12 cellular contexts compared by ENCODE assay signal in the genomic region with DNA sequence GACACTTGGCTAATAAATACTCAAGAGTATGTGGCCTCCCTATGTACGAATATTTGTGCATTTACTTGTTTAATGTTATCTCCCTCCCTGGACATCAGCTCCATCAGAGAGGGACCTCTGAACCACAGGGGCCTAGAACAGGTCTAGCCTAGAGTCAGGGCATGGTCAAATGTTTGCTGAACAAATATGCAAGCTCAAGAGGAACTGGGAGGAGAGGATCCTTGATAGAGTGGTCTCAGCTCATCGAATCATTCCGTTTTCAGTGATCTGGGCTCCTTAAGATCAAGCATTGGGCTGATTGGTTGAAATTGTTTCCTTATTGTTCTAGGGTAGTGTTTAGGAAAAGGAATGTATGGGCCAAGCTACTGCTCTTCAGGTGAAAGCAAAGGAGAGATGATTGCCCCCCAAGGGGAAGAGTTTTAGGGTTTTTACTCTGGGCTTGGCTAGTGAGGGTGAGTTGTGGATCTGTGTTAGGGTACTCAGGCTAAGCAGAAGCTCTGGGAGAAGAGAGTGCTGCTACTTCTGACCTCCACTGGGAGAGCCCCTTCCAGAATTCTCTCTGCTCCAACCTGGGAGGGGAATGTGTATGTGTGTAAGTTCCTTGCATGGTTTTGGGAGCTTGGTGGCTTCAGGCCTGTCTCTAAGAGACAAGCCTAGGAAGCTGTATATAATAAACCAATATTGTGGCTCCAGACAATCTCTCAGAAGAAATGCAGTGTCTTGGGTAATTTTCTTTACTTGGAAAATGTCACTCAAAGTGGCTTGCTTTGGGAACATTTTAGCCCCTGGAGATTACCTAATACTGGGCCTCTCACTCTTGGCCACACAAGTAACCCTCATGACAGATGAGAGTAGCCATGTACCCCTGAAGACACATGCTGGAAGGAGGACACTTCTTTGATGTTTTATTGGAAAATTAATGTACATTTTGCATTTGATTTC.
DNase-seq lines count a peak whose midpoint lies in the region; ATAC-seq lines count a peak whose summit lies in the region.
"Had no signal": no experiment of that assay in that cellular context is flagged by ENCODE, and none has a peak within 500 bp of the region (broad histone marks: within the 10 kb centered on the region; RNA-seq: fewer than 3 reads in every experiment).

No MANE protein-coding gene starts in this region.

- DNase-seq in activated CD4-positive, alpha-beta T cell treated with anti-CD3 and anti-CD28 coated beads, Interleukin-2, amount 10 ng/mL, durations not matched to agents 24 days and 14 days: no peak
- DNase-seq in activated CD4-positive, alpha-beta T cell treated with anti-CD3 and anti-CD28 coated beads for 4 hours: no peak
- DNase-seq in stimulated activated naive B cell treated with anti-CD40 and anti-IgM and Interleukin-4, amounts not matched to agents 10 μg/mL and 1 μg/mL and 100 μg/mL, for 72 hours: no peak
- DNase-seq in NCI-H774 (lab: John Stamatoyannopoulos, UW): no peak
- no peak for DNase-seq in right cardiac atrium
- no peak for DNase-seq in NCI-H748 (lab: John Stamatoyannopoulos, UW; ENCODE audit: unreplicated experiment)
- DNase-seq: gastrocnemius medialis, KBM-7, thyroid gland had no signal

- no peak overlapping the region for H3K4me3 ChIP-seq in right cardiac atrium (ENCODE audit: low read length)
- H3K4me3 ChIP-seq: gastrocnemius medialis, thyroid gland had no signal

- H3K9me3 Mint-ChIP-seq in activated CD4-positive, alpha-beta T cell treated with anti-CD3 and anti-CD28 coated beads, Interleukin-2, amount 10 ng/mL, durations not matched to agents 24 days and 14 days: peaks cover 9% of the 10 kb centered on the region
- H3K9me3 Mint-ChIP-seq in stimulated activated naive B cell treated with anti-CD40 and anti-IgM and Interleukin-4, amounts not matched to agents 10 μg/mL and 1 μg/mL and 100 μg/mL, for 72 hours: peaks cover 15% of the 10 kb centered on the region in 2 donors

- peaks cover 10% of the 10 kb centered on the region for H3K36me3 Mint-ChIP-seq in activated CD4-positive, alpha-beta T cell treated with anti-CD3 and anti-CD28 coated beads, Interleukin-2, amount 10 ng/mL, durations not matched to agents 24 days and 14 days (ENCODE audit: low read depth)
- peaks cover 0 to 2% of the 10 kb centered on the region in 2 donors for H3K36me3 Mint-ChIP-seq in stimulated activated naive B cell treated with anti-CD40 and anti-IgM and Interleukin-4, amounts not matched to agents 10 μg/mL and 1 μg/mL and 100 μg/mL, for 72 hours

- H3K4me3 Mint-ChIP-seq in activated CD4-positive, alpha-beta T cell treated with anti-CD3 and anti-CD28 coated beads, Interleukin-2, amount 10 ng/mL, durations not matched to agents 24 days and 14 days: no peak overlapping the region
- peak overlapping the region in 1 of 2 donors; percentile 2 for H3K4me3 Mint-ChIP-seq in stimulated activated naive B cell treated with anti-CD40 and anti-IgM and Interleukin-4, amounts not matched to agents 10 μg/mL and 1 μg/mL and 100 μg/mL, for 72 hours
- H3K4me3 Mint-ChIP-seq: activated CD4-positive, alpha-beta memory T cell treated with anti-CD3 and anti-CD28 coated beads for 36 hours had no signal

- intact Hi-C loops in activated CD4-positive, alpha-beta T cell treated with anti-CD3 and anti-CD28 coated beads, Interleukin-2, amount 10 ng/mL, durations not matched to agents 24 days and 14 days (cut with micrococcal nuclease): loop anchor here (1.0 to 10.0 kb wide), 4 partner anchors 11 to 690 kb away; a partner anchor contains a TSS
- intact Hi-C loops in right cardiac atrium (cut with DNase I): no loop called here

- peak overlapping the region; percentile 76 for H3K27ac Mint-ChIP-seq in activated CD4-positive, alpha-beta T cell treated with anti-CD3 and anti-CD28 coated beads, Interleukin-2, amount 10 ng/mL, durations not matched to agents 24 days and 14 days
- H3K27ac Mint-ChIP-seq in stimulated activated naive B cell treated with anti-CD40 and anti-IgM and Interleukin-4, amounts not matched to agents 10 μg/mL and 1 μg/mL and 100 μg/mL, for 72 hours: peak overlapping the region; percentile 65
- H3K27ac Mint-ChIP-seq: activated CD4-positive, alpha-beta memory T cell treated with anti-CD3 and anti-CD28 coated beads for 36 hours had no signal

- no peaks in the 10 kb centered on the region for H3K4me1 ChIP-seq in right cardiac atrium (ENCODE audit: control insufficient read depth, insufficient read depth, low read length)
- H3K4me1 ChIP-seq: gastrocnemius medialis, thyroid gland had no signal

- no peaks in the 10 kb centered on the region for H3K27me3 ChIP-seq in right cardiac atrium (ENCODE audit: control insufficient read depth, insufficient read depth)
- H3K27me3 ChIP-seq: gastrocnemius medialis, thyroid gland had no signal

- peaks cover 26% of the 10 kb centered on the region for H3K4me1 Mint-ChIP-seq in activated CD4-positive, alpha-beta T cell treated with anti-CD3 and anti-CD28 coated beads, Interleukin-2, amount 10 ng/mL, durations not matched to agents 24 days and 14 days
- H3K4me1 Mint-ChIP-seq in stimulated activated naive B cell treated with anti-CD40 and anti-IgM and Interleukin-4, amounts not matched to agents 10 μg/mL and 1 μg/mL and 100 μg/mL, for 72 hours: peaks cover 8 to 17% of the 10 kb centered on the region in 2 donors

- WGBS in right cardiac atrium: 80% methylated on average over 3 of the region's 3 CpGs

- peaks cover 10% of the 10 kb centered on the region for H3K9me3 ChIP-seq in right cardiac atrium (ENCODE audit: control insufficient read depth, low read length)
- H3K9me3 ChIP-seq: gastrocnemius medialis, thyroid gland had no signal

- H3K27me3 Mint-ChIP-seq in activated CD4-positive, alpha-beta T cell treated with anti-CD3 and anti-CD28 coated beads, Interleukin-2, amount 10 ng/mL, durations not matched to agents 24 days and 14 days: peaks cover 6% of the 10 kb centered on the region
- H3K27me3 Mint-ChIP-seq in stimulated activated naive B cell treated with anti-CD40 and anti-IgM and Interleukin-4, amounts not matched to agents 10 μg/mL and 1 μg/mL and 100 μg/mL, for 72 hours: no peaks in the 10 kb centered on the region

- peak; percentile 23 for ATAC-seq in HG02642 (IDR thresholded peaks at IDR 0.05; ENCODE audit: poor library complexity, unreplicated experiment)
- ATAC-seq in HG03571 (IDR thresholded peaks at IDR 0.05; ENCODE audit: unreplicated experiment): peak; percentile 11
- ATAC-seq in stimulated activated naive B cell treated with anti-CD40 and anti-IgM and Interleukin-4, amounts not matched to agents 10 μg/mL and 1 μg/mL and 100 μg/mL, for 72 hours (replicated peaks): peak; percentile 25 to 39
- no peak for ATAC-seq in right cardiac atrium

- H3K27ac ChIP-seq in right cardiac atrium (ENCODE audit: low read length): no peak overlapping the region
- H3K27ac ChIP-seq: gastrocnemius medialis, thyroid gland had no signal

Comparison
In these comparisons a context has a peak if more than half of its experiments do, and no peak if none do; other contexts are left out.
1. ATAC-seq: peak in HG02642 (single experiment), HG03571 (single experiment) and stimulated activated naive B cell treated with anti-CD40 and anti-IgM and Interleukin-4, amounts not matched to agents 10 μg/mL and 1 μg/mL and 100 μg/mL, for 72 hours (2 of 2); none in right cardiac atrium (0 of 2).